Comparison of ENCODE assay signal across 25 cellular contexts in the genomic region with DNA sequence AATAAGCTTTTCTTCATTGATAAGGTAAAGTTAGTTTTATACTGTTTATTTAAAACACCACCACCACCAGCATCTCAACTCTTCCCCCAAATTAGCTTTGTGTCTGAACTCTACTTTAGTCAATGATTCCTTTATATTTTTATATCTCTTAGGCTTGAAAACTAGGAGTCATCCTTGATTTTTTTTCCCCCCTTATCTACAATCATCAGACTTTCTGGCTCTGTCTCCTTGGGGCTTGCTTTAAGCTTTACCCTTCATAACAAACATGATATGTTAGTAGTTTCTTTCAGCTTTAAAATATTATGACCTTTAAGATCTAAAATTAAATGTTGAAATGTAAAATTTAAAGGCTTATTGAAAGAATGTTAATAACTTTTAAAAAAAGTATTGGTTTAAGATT.
"Had no signal": no experiment of that assay in that cellular context is flagged by ENCODE, and none has a peak within 500 bp of the region (broad histone marks: within the 10 kb centered on the region; RNA-seq: fewer than 3 reads in every experiment).

No MANE protein-coding gene starts in this region.

- DNase-seq: KBM-7, MG63, NCI-H1092, NCI-H1105 treated with DMSO at 0.1 percent for 48 hours, NCI-H1417 treated with DMSO at 0.1 percent for 48 hours, NCI-H146, NCI-H1694 treated with DMSO at 0.1 percent for 48 hours, NCI-H2029, NCI-H2081 treated with DMSO at 0.1 percent for 48 hours, NCI-H2171, NCI-H226, NCI-H510A, NCI-H524 treated with DMSO at 0.1 percent for 48 hours, NCI-H69, NCI-H774, PC-3, SHP77 treated with DMSO at 0.1 percent for 48 hours, SW 1271, T-cell had no signal

- H3K27me3 ChIP-seq: MG63, SJSA1 had no signal

- H3K9me3 Mint-ChIP-seq: IgD-negative memory B cell; T-cell; T-helper 1 cell treated with Interleukin-12 subunit alpha and Interleukin-12 subunit beta and Interleukin-4 antibody, amounts not matched to agents 30 μg/mL and 1 μg/mL, for 36 hours had no signal

- H3K27ac ChIP-seq: SJSA1, SK-N-MC had no signal

- H3K4me1 ChIP-seq: SJSA1 had no signal

- H3K36me3 Mint-ChIP-seq: T-cell had no signal

- H3K4me3 Mint-ChIP-seq: IgD-negative memory B cell; T-cell; T-helper 1 cell treated with Interleukin-12 subunit alpha and Interleukin-12 subunit beta and Interleukin-4 antibody, amounts not matched to agents 30 μg/mL and 1 μg/mL, for 36 hours had no signal

- H3K27me3 Mint-ChIP-seq: IgD-negative memory B cell, T-cell had no signal

- H3K4me3 ChIP-seq: MG63, SJSA1, SK-N-MC had no signal

- H3K36me3 ChIP-seq: MG63, SJSA1 had no signal

- H3K27ac Mint-ChIP-seq: IgD-negative memory B cell; T-cell; T-helper 1 cell treated with Interleukin-12 subunit alpha and Interleukin-12 subunit beta and Interleukin-4 antibody, amounts not matched to agents 30 μg/mL and 1 μg/mL, for 36 hours had no signal

- H3K9me3 ChIP-seq: MG63, SJSA1 had no signal

- ATAC-seq: Panc1, PC-3, Right ventricle myocardium inferior, T-cell had no signal
